ENCODE assay signal across 1 cellular context in the genomic region with DNA sequence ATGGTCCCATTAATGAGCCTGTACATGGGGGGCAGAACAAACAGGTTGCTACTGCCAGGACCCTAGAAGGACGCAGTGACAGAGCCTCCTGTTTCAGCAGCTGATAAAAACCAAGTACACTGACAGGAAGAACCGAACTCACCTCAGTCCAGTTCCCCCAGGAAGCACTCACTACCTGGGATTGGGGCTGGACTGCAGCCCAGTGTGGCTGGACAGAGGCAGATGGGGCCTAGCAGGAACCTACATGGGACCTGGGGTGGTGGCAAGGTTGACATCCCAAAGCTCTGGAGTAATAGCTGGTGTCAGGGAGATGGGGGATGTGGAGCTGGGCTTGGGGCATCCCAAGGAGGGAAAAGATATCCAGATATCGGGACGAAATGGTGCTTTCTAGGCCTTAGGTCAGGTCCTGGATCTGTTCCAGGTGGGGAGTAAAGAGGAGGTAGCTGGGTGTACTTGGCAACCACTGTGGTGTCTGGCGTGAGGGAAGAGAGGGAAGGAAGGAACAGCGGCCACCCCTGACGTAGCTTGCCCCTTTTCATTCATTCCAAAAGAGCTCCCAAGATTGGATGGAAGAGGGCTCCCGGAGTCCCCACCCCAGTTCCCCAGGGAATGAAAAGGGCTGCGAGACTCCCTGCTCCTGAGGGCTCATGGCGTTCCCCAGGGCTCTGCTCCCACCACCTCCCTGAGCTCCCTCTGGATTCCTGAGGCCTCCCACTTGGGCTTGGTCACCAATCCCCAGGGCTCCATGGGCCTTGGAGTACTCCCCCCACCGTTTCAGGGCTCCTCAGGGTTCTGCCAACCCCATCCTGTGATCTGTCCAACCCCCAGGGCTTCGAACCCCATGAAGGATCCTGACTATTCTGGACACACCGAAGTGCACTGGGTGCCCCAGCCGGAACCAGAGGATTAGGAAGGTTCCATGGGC.
TF ChIP-seq lines count a peak whose summit lies in the region.

No MANE protein-coding gene starts in this region.

TF ChIP-seq in A549, 52 proteins besides CTCF, POLR2A, EP300 and RAD21:
- TF ChIP-seq MYC (IDR thresholded peaks at IDR 0.05; ENCODE audit: borderline replicate concordance, low read length) (no peak), BCL3 (IDR thresholded peaks at IDR 0.05) (no peak), HOXA7 (CRISPR knock-in tag; IDR thresholded peaks at IDR 0.05) (no peak; the same call in 1 of the 2 replicates), HOXB13 (CRISPR knock-in tag; IDR thresholded peaks at IDR 0.05; ENCODE audit: low read depth) (no peak), KDM1A (IDR thresholded peaks at IDR 0.05; ENCODE audit: low read depth) (no peak), MAZ (IDR thresholded peaks at IDR 0.05; ENCODE audit: borderline replicate concordance, low read depth, low read length) (no peak), POLR2AphosphoS2 (conservative IDR thresholded peaks at IDR 0.05; ENCODE audit: low read length) (no peak), FOXS1 (CRISPR knock-in tag; IDR thresholded peaks at IDR 0.05) (no peak), TFCP2L1 (CRISPR knock-in tag; IDR thresholded peaks at IDR 0.05) (no peak), SMC3 (IDR thresholded peaks at IDR 0.05) (no peak), ATOH8 (CRISPR knock-in tag; IDR thresholded peaks at IDR 0.05; ENCODE audit: low read depth) (no peak), RFX5 (IDR thresholded peaks at IDR 0.05) (no peak), EHF (CRISPR knock-in tag; IDR thresholded peaks at IDR 0.05) (no peak), HDAC2 (IDR thresholded peaks at IDR 0.05) (no peak), TP53 (CRISPR knock-in tag; IDR thresholded peaks at IDR 0.05) (no peak)
TF ChIP-seq in A549: peak in this region for 0.
